26 cellular contexts compared by ENCODE assay signal in genomic region chr15:62766599-62766998, GRCh38.
"Had no signal": no experiment of that assay in that cellular context is flagged by ENCODE, and none has a peak within 500 bp of the region (broad histone marks: within the 10 kb centered on the region; RNA-seq: fewer than 3 reads in every experiment).

No MANE protein-coding gene starts in this region.

- H3K4me1 ChIP-seq: body of pancreas, Peyer's patch had no signal

- H3K27ac ChIP-seq: body of pancreas, KMS-11, Peyer's patch, RWPE1, SJSA1, WERI-Rb-1 had no signal

- H3K4me3 ChIP-seq: body of pancreas, MG63, Peyer's patch, SJSA1 had no signal

- H3K9me3 ChIP-seq: body of pancreas, MG63, Peyer's patch, SJSA1 had no signal

- H3K4me2 ChIP-seq: KMS-11 had no signal

- H3K9ac ChIP-seq: KMS-11 had no signal

- H3K27me3 ChIP-seq: body of pancreas, MG63, Peyer's patch, SJSA1 had no signal

- DNase-seq: activated CD4-positive, alpha-beta T cell treated with anti-CD3 and anti-CD28 coated beads for 4 hours; activated CD8-positive, alpha-beta memory T cell treated with anti-CD3 and anti-CD28 coated beads, Interleukin-2, amount 50 U/mL, for 4 hours; activated CD8-positive, alpha-beta T cell treated with anti-CD3 and anti-CD28 coated beads for 36 hours; activated gamma-delta T cell treated with Interleukin-2 at 50 U/mL for 16 hours; activated naive CD4-positive, alpha-beta T cell treated with anti-CD3 and anti-CD28 coated beads, Interleukin-2, amount 10 ng/mL, durations not matched to agents 7 days and 5 days; activated naive CD8-positive, alpha-beta T cell treated with anti-CD3 and anti-CD28 coated beads for 36 hours; activated T-cell treated with anti-CD3 and anti-CD28 coated beads, Interleukin-2, amount 50 U/mL, for 72 hours; anterior cingulate cortex; body of pancreas; caudate nucleus; MG63; MV-4-11; NCI-H1092 treated with DMSO at 0.1 percent for 48 hours; NCI-H1417 treated with DMSO at 0.1 percent for 48 hours; NCI-H1694; NCI-H2029; NCI-H524; Peyer's patch; SHP77; T-cell; T-helper 2 cell; T1000; WERI-Rb-1 had no signal
